ENCODE assay signal across 26 cellular contexts in genomic region chr3:10526366-10526765, GRCh38. TPM values are rescaled to one million over a fixed set of nuclear protein-coding genes. Genes with fewer than 3 reads are reported as not detected.
"Had no signal": no experiment of that assay in that cellular context is flagged by ENCODE, and none has a peak within 500 bp of the region (broad histone marks: within the 10 kb centered on the region; RNA-seq: fewer than 3 reads in every experiment).

No MANE protein-coding gene starts in this region.

- H3K9me3 Mint-ChIP-seq: activated CD4-positive, alpha-beta memory T cell treated with anti-CD3 and anti-CD28 coated beads for 36 hours; activated CD4-positive, alpha-beta T cell treated with anti-CD3 and anti-CD28 coated beads, Interleukin-2, amount 10 ng/mL, durations not matched to agents 24 days and 14 days; central memory CD8-positive, alpha-beta T cell had no signal

- H3K4me1 Mint-ChIP-seq: activated CD4-positive, alpha-beta T cell treated with anti-CD3 and anti-CD28 coated beads, Interleukin-2, amount 10 ng/mL, durations not matched to agents 24 days and 14 days; central memory CD8-positive, alpha-beta T cell had no signal

- H3K36me3 Mint-ChIP-seq: activated CD4-positive, alpha-beta memory T cell treated with anti-CD3 and anti-CD28 coated beads for 36 hours had no signal

- H3K27ac ChIP-seq: gastroesophageal sphincter, parathyroid adenoma, SK-N-MC, spleen, thoracic aorta, upper lobe of left lung, VCaP had no signal

- DNase-seq: activated CD4-positive, alpha-beta memory T cell treated with anti-CD3 and anti-CD28 coated beads for 36 hours; activated CD4-positive, alpha-beta T cell treated with anti-CD3 and anti-CD28 coated beads, Interleukin-2, amount 10 ng/mL, durations not matched to agents 24 days and 14 days; activated gamma-delta T cell treated with Interleukin-2 at 50 U/mL for 16 hours; activated naive CD4-positive, alpha-beta T cell treated with anti-CD3 and anti-CD28 coated beads, Interleukin-2, amount 50 U/mL, for 16 hours; effector memory CD4-positive, alpha-beta T cell; erythroblast; hippocampal formation; kidney; left colon; mammary epithelial cell; nucleus accumbens; spleen; stimulated activated naive CD4-positive, alpha-beta T cell treated with Interleukin-2 at 50 U/mL for 16 hours; T-helper 9 cell had no signal

- H3K79me2 ChIP-seq: parathyroid adenoma had no signal

- H3K27me3 ChIP-seq: upper lobe of left lung had no signal

- H3K4me3 Mint-ChIP-seq: activated CD4-positive, alpha-beta memory T cell treated with anti-CD3 and anti-CD28 coated beads for 36 hours; activated CD4-positive, alpha-beta T cell treated with anti-CD3 and anti-CD28 coated beads, Interleukin-2, amount 10 ng/mL, durations not matched to agents 24 days and 14 days; central memory CD8-positive, alpha-beta T cell had no signal

- H3K4me3 ChIP-seq: gastroesophageal sphincter, SK-N-MC, spleen, thoracic aorta, upper lobe of left lung had no signal

- H3K9ac ChIP-seq: parathyroid adenoma had no signal

- H3K36me3 ChIP-seq: gastroesophageal sphincter, spleen, thoracic aorta, upper lobe of left lung had no signal

- H3K4me1 ChIP-seq: gastroesophageal sphincter, parathyroid adenoma, spleen, upper lobe of left lung had no signal

- H2AFZ ChIP-seq: parathyroid adenoma had no signal

- H3K9me3 ChIP-seq: gastroesophageal sphincter, spleen, thoracic aorta, upper lobe of left lung had no signal

- H3K27ac Mint-ChIP-seq: activated CD4-positive, alpha-beta memory T cell treated with anti-CD3 and anti-CD28 coated beads for 36 hours; activated CD4-positive, alpha-beta T cell treated with anti-CD3 and anti-CD28 coated beads, Interleukin-2, amount 10 ng/mL, durations not matched to agents 24 days and 14 days had no signal

- ATAC-seq: gastroesophageal sphincter, left colon, right cardiac atrium had no signal

RNA-seq across cellular contexts. Expression of gene ATP2B2, which starts 21.0 kb away (rescaled TPM):
- total RNA-seq: activated CD4-positive, alpha-beta T cell treated with anti-CD3 and anti-CD28 coated beads, Interleukin-2, amount 10 ng/mL, durations not matched to agents 24 days and 14 days; bronchial epithelial cell; dermis microvascular lymphatic vessel endothelial cell; mammary epithelial cell; pulmonary artery endothelial cell; T-helper 1 cell treated with Interleukin-12 subunit alpha and Interleukin-12 subunit beta and Interleukin-4 antibody, amounts not matched to agents 30 ng/mL and 1 ng/mL, for 36 hours; thoracic aorta had no signal
